20 cellular contexts compared by ENCODE assay signal in genomic region chr2:152402780-152403388, GRCh38.
DNase-seq lines count a peak whose midpoint lies in the region; ATAC-seq lines count a peak whose summit lies in the region.
"Had no signal": no experiment of that assay in that cellular context is flagged by ENCODE, and none has a peak within 500 bp of the region (broad histone marks: within the 10 kb centered on the region; RNA-seq: fewer than 3 reads in every experiment).

No MANE protein-coding gene starts in this region.

- DNase-seq in activated CD4-positive, alpha-beta T cell treated with anti-CD3 and anti-CD28 coated beads for 48 hours = peak; percentile 6
- no peak for DNase-seq in activated CD4-positive, alpha-beta T cell treated with anti-CD3 and anti-CD28 coated beads for 1 hour
- DNase-seq in NCI-H460 (ENCODE audit: extremely low read depth, low read depth) = peak; percentile 59
- no peak for DNase-seq in stimulated activated naive CD8-positive, alpha-beta T cell treated with anti-CD3 and anti-CD28 coated beads, Interleukin-15, Interleukin-2, amounts not matched to agents 100 U/mL and 50 U/mL, for 24 hours
- DNase-seq in activated CD4-positive, CD25-positive, alpha-beta regulatory T cell (lab: John Stamatoyannopoulos, UW) = no peak
- no peak for DNase-seq in NCI-H774 (lab: John Stamatoyannopoulos, UW)
- DNase-seq: activated CD8-positive, alpha-beta memory T cell treated with anti-CD3 and anti-CD28 coated beads, Interleukin-2, amount 10 ng/mL, durations not matched to agents 7 days and 5 days; activated naive CD8-positive, alpha-beta T cell treated with anti-CD3 and anti-CD28 coated beads, Interleukin-2, amount 50 U/mL, for 24 hours; COR-L47; GDM1; kidney glomerular epithelial cell; MM.1S; NCI-H2171; NK-92 treated with Interleukin-12 subunit alpha and Interleukin-12 subunit beta, amount 100 ng/mL, for 24 hours; SHP77; upper lobe of left lung had no signal

- ATAC-seq in stimulated activated naive CD8-positive, alpha-beta T cell treated with anti-CD3 and anti-CD28 coated beads, Interleukin-15, Interleukin-2, amounts not matched to agents 100 U/mL and 50 U/mL, for 24 hours = peak; percentile 53
- no peak for ATAC-seq in HG02840 (IDR thresholded peaks at IDR 0.05; ENCODE audit: low FRiP score, unreplicated experiment)
- ATAC-seq: activated CD8-positive, alpha-beta memory T cell treated with anti-CD3 and anti-CD28 coated beads, Interleukin-2, amount 10 ng/mL, durations not matched to agents 7 days and 5 days; activated naive CD8-positive, alpha-beta T cell treated with anti-CD3 and anti-CD28 coated beads, Interleukin-2, amount 50 U/mL, for 24 hours; esophagus mucosa had no signal

- H3K27ac ChIP-seq in cingulate gyrus (ENCODE audit: low read depth, low read length) = peak overlapping the region; percentile 42
- H3K27ac ChIP-seq: colonic mucosa had no signal

Comparison
In these comparisons a context has a peak if more than half of its experiments do, and no peak if none do; other contexts are left out.
1. DNase-seq: peak in activated CD4-positive, alpha-beta T cell treated with anti-CD3 and anti-CD28 coated beads for 48 hours (single experiment) and NCI-H460 (single experiment); none in activated CD4-positive, alpha-beta T cell treated with anti-CD3 and anti-CD28 coated beads for 1 hour (single experiment), stimulated activated naive CD8-positive, alpha-beta T cell treated with anti-CD3 and anti-CD28 coated beads, Interleukin-15, Interleukin-2, amounts not matched to agents 100 U/mL and 50 U/mL, for 24 hours (single experiment), activated CD4-positive, CD25-positive, alpha-beta regulatory T cell (0 of 4) and NCI-H774 (single experiment).